In genomic region chr1:202689493-202690342, GRCh38 we compare ENCODE assay signal across 29 cellular contexts. TPM values are rescaled to one million over a fixed set of nuclear protein-coding genes. Genes with fewer than 3 reads are reported as not detected.
"Had no signal": no experiment of that assay in that cellular context is flagged by ENCODE, and none has a peak within 500 bp of the region (broad histone marks: within the 10 kb centered on the region; RNA-seq: fewer than 3 reads in every experiment).

No MANE protein-coding gene starts in this region.

- H3K4me1 Mint-ChIP-seq: nephron; stimulated activated effector memory CD8-positive, alpha-beta T cell treated with anti-CD3 and anti-CD28 coated beads, Interleukin-12 subunit alpha, Interleukin-12 subunit beta, amount 100 ng/mL, for 72 hours had no signal

- DNase-seq: activated CD4-positive, alpha-beta T cell treated with anti-CD3 and anti-CD28 coated beads for 4 hours; activated CD4-positive, alpha-beta T cell treated with anti-CD3 and anti-CD28 coated beads, Interleukin-2, amount 50 U/mL, for 48 hours; activated CD4-positive, CD25-positive, alpha-beta regulatory T cell; activated CD8-positive, alpha-beta memory T cell treated with anti-CD3 and anti-CD28 coated beads for 24 hours; activated effector memory CD4-positive, alpha-beta T cell treated with Interleukin-2 at 50 U/mL for 16 hours; activated naive CD4-positive, alpha-beta T cell treated with anti-CD3 and anti-CD28 coated beads for 36 hours; dermis blood vessel endothelial cell; effector CD4-positive, alpha-beta T cell; esophagus squamous epithelium; gastrocnemius medialis; islet precursor cell; left cardiac atrium; left ventricle myocardium superior; ovary; retina; stimulated activated CD4-positive, alpha-beta T cell treated with anti-CD3 and anti-CD28 coated beads, Interleukin-4, amount 100 ng/mL, for 24 hours; upper lobe of left lung had no signal

- H3K36me3 Mint-ChIP-seq: stimulated activated effector memory CD8-positive, alpha-beta T cell treated with anti-CD3 and anti-CD28 coated beads, Interleukin-12 subunit alpha, Interleukin-12 subunit beta, amount 100 ng/mL, for 72 hours had no signal

- H3K36me3 ChIP-seq: esophagus squamous epithelium, gastrocnemius medialis, neutrophil, ovary, prostate gland, upper lobe of left lung, vagina had no signal

- H3K4me3 ChIP-seq: esophagus squamous epithelium, gastrocnemius medialis, hepatocyte, ovary, prostate gland, skin epidermis, upper lobe of left lung, vagina had no signal

- H3K9me3 Mint-ChIP-seq: nephron; stimulated activated naive CD8-positive, alpha-beta T cell treated with anti-CD3 and anti-CD28 coated beads, Interleukin-15, Interleukin-2, amounts not matched to agents 100 ng/mL and 50 ng/mL, for 24 hours had no signal

- H3K4me1 ChIP-seq: esophagus squamous epithelium, gastrocnemius medialis, prostate gland, upper lobe of left lung, vagina had no signal

- H3K4me2 ChIP-seq: hepatocyte had no signal

- H3K27me3 ChIP-seq: ovary, upper lobe of left lung, vagina had no signal

- H3K27ac Mint-ChIP-seq: activated naive CD4-positive, alpha-beta T cell treated with anti-CD3 and anti-CD28 coated beads for 36 hours; nephron; stimulated activated effector memory CD8-positive, alpha-beta T cell treated with anti-CD3 and anti-CD28 coated beads, Interleukin-12 subunit alpha, Interleukin-12 subunit beta, amount 100 ng/mL, for 72 hours; stimulated activated naive CD8-positive, alpha-beta T cell treated with anti-CD3 and anti-CD28 coated beads, Interleukin-15, Interleukin-2, amounts not matched to agents 100 ng/mL and 50 ng/mL, for 24 hours had no signal

- ATAC-seq: gastrocnemius medialis; left cardiac atrium; left ventricle myocardium superior; sciatic nerve; stimulated activated effector memory CD8-positive, alpha-beta T cell treated with anti-CD3 and anti-CD28 coated beads, Interleukin-12 subunit alpha, Interleukin-12 subunit beta, amount 100 ng/mL, for 72 hours had no signal

- H3K27ac ChIP-seq: epithelial cell of prostate, esophagus squamous epithelium, gastrocnemius medialis, hepatocyte, neutrophil, ovary, prostate gland, skin epidermis, upper lobe of left lung, vagina had no signal

- H2AFZ ChIP-seq: hepatocyte had no signal

- H3K79me2 ChIP-seq: hepatocyte had no signal

- H3K4me3 Mint-ChIP-seq: activated naive CD4-positive, alpha-beta T cell treated with anti-CD3 and anti-CD28 coated beads for 36 hours; nephron; stimulated activated effector memory CD8-positive, alpha-beta T cell treated with anti-CD3 and anti-CD28 coated beads, Interleukin-12 subunit alpha, Interleukin-12 subunit beta, amount 100 ng/mL, for 72 hours; stimulated activated naive CD8-positive, alpha-beta T cell treated with anti-CD3 and anti-CD28 coated beads, Interleukin-15, Interleukin-2, amounts not matched to agents 100 ng/mL and 50 ng/mL, for 24 hours had no signal

RNA-seq across cellular contexts. Expression of gene SYT2, which starts 20.5 kb away (rescaled TPM):
- total RNA-seq: activated naive CD4-positive, alpha-beta T cell treated with anti-CD3 and anti-CD28 coated beads for 36 hours; esophagus squamous epithelium; gastrocnemius medialis; left cardiac atrium; left ventricle myocardium superior; lung microvascular endothelial cell; sciatic nerve; T-helper 1 cell treated with Interleukin-12 subunit alpha and Interleukin-12 subunit beta and Interleukin-4 antibody, amounts not matched to agents 30 ng/mL and 1 ng/mL, for 36 hours; vagina had no signal
